Comparison of ENCODE assay signal across 12 cellular contexts in genomic region chr5:73218552-73219171, GRCh38. TPM values are rescaled to one million over a fixed set of nuclear protein-coding genes. Genes with fewer than 3 reads are reported as not detected.
A peak's percentile ranks its signal among the peaks of the same experiment; 100 is the strongest.
DNase-seq lines count a peak whose midpoint lies in the region; TF ChIP-seq lines count a peak whose summit lies in the region.
"Had no signal": no experiment of that assay in that cellular context is flagged by ENCODE, and none has a peak within 500 bp of the region (broad histone marks: within the 10 kb centered on the region; RNA-seq: fewer than 3 reads in every experiment).

No MANE protein-coding gene starts in this region.

- H3K27ac Mint-ChIP-seq in osteocyte (ENCODE audit: unreplicated experiment), result no peak overlapping the region
- H3K27ac Mint-ChIP-seq: T-helper 1 cell treated with Interleukin-12 subunit alpha and Interleukin-12 subunit beta and Interleukin-4 antibody, amounts not matched to agents 30 μg/mL and 1 μg/mL, for 36 hours had no signal

- DNase-seq in NCI-H1417 (lab: John Stamatoyannopoulos, UW) (peak; percentile 5 to 26 (median 13)), NCI-H1417 treated with DMSO at 0.1 percent for 48 hours (lab: John Stamatoyannopoulos, UW) (no peak), NCI-H345 (lab: John Stamatoyannopoulos, UW) (peak; percentile 40), cardiac fibroblast (ENCODE audit: low read depth in 2 of 2) (peak; percentile 54 to 63), osteocyte (ENCODE audit: extremely low spot score, unreplicated experiment) (no peak), medulla oblongata (ENCODE audit: extremely low spot score) (no peak), HK-2 (ENCODE audit: unreplicated experiment) (no peak)
- no peak for DNase-seq in NK-92 treated with Interleukin-12 subunit alpha and Interleukin-12 subunit beta, amount 100 ng/mL, for 24 hours (lab: John Stamatoyannopoulos, UW)
- DNase-seq: AML-193, amygdala had no signal

- H3K4me1 Mint-ChIP-seq in osteocyte (ENCODE audit: unreplicated experiment), result peaks cover 31% of the 10 kb centered on the region

- H3K4me3 Mint-ChIP-seq in osteocyte (ENCODE audit: unreplicated experiment), result no peak overlapping the region
- H3K4me3 Mint-ChIP-seq: T-helper 1 cell treated with Interleukin-12 subunit alpha and Interleukin-12 subunit beta and Interleukin-4 antibody, amounts not matched to agents 30 μg/mL and 1 μg/mL, for 36 hours had no signal

- H3K36me3 Mint-ChIP-seq in osteocyte (ENCODE audit: unreplicated experiment), result no peaks in the 10 kb centered on the region

- TF ChIP-seq CTCF in cardiac fibroblast (IDR thresholded peaks at IDR 0.05; ENCODE audit: low read depth, low read length) (peak; percentile 60), osteocyte (IDR thresholded peaks at IDR 0.05) (peak; percentile 71)

- peaks cover 11% of the 10 kb centered on the region for H3K27me3 Mint-ChIP-seq in osteocyte (ENCODE audit: unreplicated experiment)

- no peak overlapping the region for H3K4me3 ChIP-seq in cardiac fibroblast (replicated peaks in 1 of 2; ENCODE audit: low read depth in 2 of 2, low read length in 2 of 2)
- H3K4me3 ChIP-seq: lung had no signal

- H3K9me3 Mint-ChIP-seq in osteocyte (ENCODE audit: unreplicated experiment), result no peaks in the 10 kb centered on the region
- H3K9me3 Mint-ChIP-seq: T-helper 1 cell treated with Interleukin-12 subunit alpha and Interleukin-12 subunit beta and Interleukin-4 antibody, amounts not matched to agents 30 μg/mL and 1 μg/mL, for 36 hours had no signal

RNA-seq across cellular contexts. Expression of gene TMEM174, which starts 45.7 kb away (rescaled TPM):
- total RNA-seq in osteocyte, result not detected in 2 replicates
- total RNA-seq: lung had no signal

Comparison
In these comparisons a context has a peak if more than half of its experiments do, and no peak if none do; other contexts are left out.
1. DNase-seq: peak in NCI-H1417 (3 of 3), NCI-H345 (single experiment) and cardiac fibroblast (2 of 2); none in NCI-H1417 treated with DMSO at 0.1 percent for 48 hours (single experiment), osteocyte (single experiment), NK-92 treated with Interleukin-12 subunit alpha and Interleukin-12 subunit beta, amount 100 ng/mL, for 24 hours (single experiment), medulla oblongata (single experiment) and HK-2 (single experiment).